11 cellular contexts compared by ENCODE assay signal in the genomic region with DNA sequence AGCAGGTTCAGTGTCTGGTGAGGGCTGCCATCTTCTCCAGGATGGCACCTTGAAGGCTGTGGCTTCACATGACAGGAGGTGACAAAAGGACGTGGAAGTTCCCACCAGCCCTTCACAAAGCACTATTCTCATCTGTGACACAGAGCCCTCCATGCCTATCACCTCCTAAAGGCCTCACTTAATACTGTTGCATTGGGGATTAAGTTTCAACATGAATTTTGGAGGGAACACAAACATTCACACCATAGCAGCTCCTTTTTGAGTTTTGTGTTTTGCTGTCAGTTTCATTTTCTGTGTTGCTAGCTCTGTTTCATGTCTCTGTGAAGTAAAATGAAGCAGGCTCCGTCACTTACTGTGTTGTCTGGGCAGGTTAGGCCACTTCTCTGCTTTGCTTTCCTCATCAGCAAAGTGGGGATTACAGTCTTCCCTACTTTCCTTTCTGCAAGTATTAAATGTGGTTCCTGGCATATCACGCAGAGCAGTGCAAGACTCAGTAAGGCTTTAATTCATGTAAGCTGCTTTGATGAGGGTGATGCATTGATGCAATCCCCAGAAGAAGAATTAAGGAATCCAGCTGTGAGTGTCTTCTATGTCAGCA. TPM values are rescaled to one million over a fixed set of nuclear protein-coding genes. Genes with fewer than 3 reads are reported as not detected.
DNase-seq lines count a peak whose midpoint lies in the region; ATAC-seq lines count a peak whose summit lies in the region.
"Had no signal": no experiment of that assay in that cellular context is flagged by ENCODE, and none has a peak within 500 bp of the region (broad histone marks: within the 10 kb centered on the region; RNA-seq: fewer than 3 reads in every experiment).

No MANE protein-coding gene starts in this region.

- peaks cover 13% of the 10 kb centered on the region for H3K4me1 ChIP-seq in mesenchymal stem cell (ENCODE audit: control insufficient read depth, insufficient read depth, low read depth, low read length)

- H2AK5ac ChIP-seq in mesenchymal stem cell (ENCODE audit: low read length, severe bottlenecking): peak overlapping the region; percentile 49

- H3K79me1 ChIP-seq in mesenchymal stem cell (replicated peaks; ENCODE audit: low read length, poor library complexity, severe bottlenecking): no peaks in the 10 kb centered on the region

- 80% methylated on average over 2 of the region's 3 CpGs for WGBS in mesenchymal stem cell

- H3K14ac ChIP-seq in mesenchymal stem cell (ENCODE audit: low read length in 2 of 2): no peak overlapping the region

- H4K8ac ChIP-seq in mesenchymal stem cell (ENCODE audit: low read length): peak overlapping the region; percentile 7

- H4K91ac ChIP-seq in mesenchymal stem cell (ENCODE audit: low read length): no peak overlapping the region

- intact Hi-C loops in left cardiac atrium (cut with DNase I): no loop called here

- H3K9me3 ChIP-seq in mesenchymal stem cell (ENCODE audit: control insufficient read depth, low read length): no peaks in the 10 kb centered on the region

- H3K36me3 ChIP-seq in mesenchymal stem cell (ENCODE audit: control insufficient read depth in 1 of 2, insufficient read depth in 2 of 2, low read depth in 1 of 2, low read length in 2 of 2): peaks cover 0 to 2% of the 10 kb centered on the region in 2 experiments

- ATAC-seq in GM18858 (IDR thresholded peaks at IDR 0.05; ENCODE audit: unreplicated experiment): peak; percentile 63
- ATAC-seq in GM21423 (IDR thresholded peaks at IDR 0.05; ENCODE audit: unreplicated experiment): peak; percentile 73
- ATAC-seq in HG03196 (IDR thresholded peaks at IDR 0.05; ENCODE audit: unreplicated experiment): peak; percentile 69
- no peak for ATAC-seq in HG02970 (IDR thresholded peaks at IDR 0.05; ENCODE audit: low FRiP score, unreplicated experiment)
- ATAC-seq in left cardiac atrium: no peak
- ATAC-seq: K562, Panc1 had no signal

- peak overlapping the region; percentile 11 for H3K27ac ChIP-seq in mesenchymal stem cell (ENCODE audit: low read length, poor library complexity, severe bottlenecking)

- no peak overlapping the region for H3K23ac ChIP-seq in mesenchymal stem cell (ENCODE audit: low read length in 2 of 2)

- no peak overlapping the region for H3K18ac ChIP-seq in mesenchymal stem cell (ENCODE audit: low read depth in 1 of 2, low read length in 2 of 2)

- H2BK15ac ChIP-seq in mesenchymal stem cell (ENCODE audit: low read depth, poor library complexity, severe bottlenecking): peak overlapping the region; percentile 57

- no peak overlapping the region for H2BK12ac ChIP-seq in mesenchymal stem cell (ENCODE audit: low read length in 2 of 2)

- H2AFZ ChIP-seq in mesenchymal stem cell (ENCODE audit: low read depth, low read length): no peak overlapping the region

- H2BK5ac ChIP-seq in mesenchymal stem cell (ENCODE audit: low read depth, low read length, poor library complexity, severe bottlenecking): no peak overlapping the region

- H3K4me2 ChIP-seq in mesenchymal stem cell (ENCODE audit: low read length, poor library complexity, severe bottlenecking): no peak overlapping the region

- DNase-seq in mesenchymal stem cell (no peak), NCI-H226 (no peak), medulla oblongata (ENCODE audit: extremely low spot score) (no peak), left cardiac atrium (no peak)
- DNase-seq: midbrain had no signal

- no peaks in the 10 kb centered on the region for H3K27me3 ChIP-seq in mesenchymal stem cell (ENCODE audit: control insufficient read depth in 1 of 2, insufficient read depth in 1 of 2, low read length in 2 of 2)

- peak overlapping the region; percentile 12 for H3K9ac ChIP-seq in mesenchymal stem cell (ENCODE audit: low read length)

- H3K4ac ChIP-seq in mesenchymal stem cell (ENCODE audit: low read depth in 1 of 2, low read length in 2 of 2): no peak overlapping the region

- no peak overlapping the region for H2BK120ac ChIP-seq in mesenchymal stem cell (ENCODE audit: low read depth, low read length)

- H3K4me3 ChIP-seq in mesenchymal stem cell (ENCODE audit: insufficient read depth in 1 of 2, low read depth in 1 of 2, low read length in 2 of 2): peak overlapping the region in 1 of 2 experiments; percentile 29
- H3K4me3 ChIP-seq: K562 had no signal

RNA-seq across cellular contexts. Expression of a gene that starts 31.6 kb away (rescaled TPM):
- 146 TPM for polyA plus RNA-seq in mesenchymal stem cell (2013, experiment 1 of 2)
- 150 TPM for polyA plus RNA-seq in mesenchymal stem cell (2013, experiment 2 of 2)
- total RNA-seq in left cardiac atrium: 10 to 100 TPM; 59.8 to 65.2 TPM

Comparison
In these comparisons a context has a peak if more than half of its experiments do, and no peak if none do; other contexts are left out.
1. ATAC-seq: peak in GM18858 (single experiment), GM21423 (single experiment) and HG03196 (single experiment); none in HG02970 (single experiment) and left cardiac atrium (0 of 2).